ENCODE assay signal across 8 cellular contexts in genomic region chr9:133113163-133113927, GRCh38. TPM values are rescaled to one million over a fixed set of nuclear protein-coding genes. Genes with fewer than 3 reads are reported as not detected.
DNase-seq lines count a peak whose midpoint lies in the region; ATAC-seq, FAIRE-seq and TF ChIP-seq lines count a peak whose summit lies in the region.

No MANE protein-coding gene starts in this region.

- TF ChIP-seq RAD21 in A549 (conservative IDR thresholded peaks at IDR 0.05 in 1 of 2, IDR thresholded peaks at IDR 0.05 in 1 of 2): no peak

- ATAC-seq in A549: no peak
- ATAC-seq in naive thymus-derived CD4-positive, alpha-beta T cell: peak; percentile 23

- TF ChIP-seq POLR2A in A549 (IDR thresholded peaks at IDR 0.05; ENCODE audit: low read length): no peak

- POLR2A ChIA-PET in A549 (lab: Yijun Ruan, JAX): interaction anchor here (0.5 kb wide), 1 partner anchor 1608 kb away, joined by 5 read pairs; no protein-coding TSS in a partner anchor
- POLR2A ChIA-PET in naive thymus-derived CD4-positive, alpha-beta T cell (lab: Charles Lee): interaction anchor here (1.2 kb wide), 1 partner anchor 34 kb away, joined by 3 read pairs; no protein-coding TSS in a partner anchor

- H3K27ac Mint-ChIP-seq in naive thymus-derived CD4-positive, alpha-beta T cell: peak overlapping the region in 6 of 9 donors; percentile 18 to 72 (median 55)

- CTCF ChIA-PET in A549 (lab: Yijun Ruan, JAX): interaction anchor here (1.4 to 30.3 kb wide), 3 partner anchors 12 to 72 kb away, joined by 3 to 1284 read pairs (median 143); no protein-coding TSS in a partner anchor
- CTCF ChIA-PET in naive thymus-derived CD4-positive, alpha-beta T cell (lab: Charles Lee): interaction anchor here (1.1 to 1.2 kb wide), 2 partner anchors 31 kb away, joined by 5 to 10 read pairs; no protein-coding TSS in a partner anchor

- H3K27me3 ChIP-seq in NT2/D1 (ENCODE audit: insufficient read depth, insufficient read length): no peaks in the 10 kb centered on the region
- no peaks in the 10 kb centered on the region for H3K27me3 ChIP-seq in duodenal mucosa (ENCODE audit: control insufficient read depth in 1 of 2, insufficient read depth in 2 of 2, low read length in 2 of 2)
- no peaks in the 10 kb centered on the region for H3K27me3 ChIP-seq in naive thymus-derived CD4-positive, alpha-beta T cell (ENCODE audit: control insufficient read depth in 2 of 2, insufficient read depth in 2 of 2, low read length in 2 of 2)

- H3K4me1 ChIP-seq in A549 (peaks cover 3% of the 10 kb centered on the region; the same call in 2 of the 3 replicates), NT2/D1 (ENCODE audit: insufficient read depth, insufficient read length) (peaks cover 61% of the 10 kb centered on the region), duodenal mucosa (ENCODE audit: control insufficient read depth in 1 of 2, insufficient read depth in 2 of 2, low read length in 2 of 2) (peaks cover 61 to 62% of the 10 kb centered on the region in 2 donors)
- peaks cover 22 to 47% of the 10 kb centered on the region in 2 donors for H3K4me1 ChIP-seq in naive thymus-derived CD4-positive, alpha-beta T cell (ENCODE audit: control insufficient read depth in 2 of 2, insufficient read depth in 2 of 2, low read length in 2 of 2)

- H3K4me3 Mint-ChIP-seq in naive thymus-derived CD4-positive, alpha-beta T cell: peak overlapping the region in 5 of 10 donors; percentile 1 to 54 (median 25)

- WGBS in A549 (ENCODE audit: missing lambda C conversion rate): 89% methylated on average over 17 of the region's 19 CpGs

- H3K9me3 ChIP-seq in A549 (no peaks in the 10 kb centered on the region), NT2/D1 (ENCODE audit: insufficient read depth, low read length) (no peaks in the 10 kb centered on the region), duodenal mucosa (ENCODE audit: control insufficient read depth in 1 of 2, low read length in 2 of 2) (no peaks in the 10 kb centered on the region)
- no peaks in the 10 kb centered on the region for H3K9me3 ChIP-seq in naive thymus-derived CD4-positive, alpha-beta T cell (ENCODE audit: control insufficient read depth in 2 of 3, low read length in 3 of 3)

- TF ChIP-seq EP300 in A549 (IDR thresholded peaks at IDR 0.05): no peak

- no peaks in the 10 kb centered on the region for H3K9me3 Mint-ChIP-seq in naive thymus-derived CD4-positive, alpha-beta T cell

- no peak overlapping the region for H3K4me2 ChIP-seq in A549

- DNase-seq in A549 (ENCODE audit: low read depth in 1 of 2, low spot score in 1 of 2): no peak
- no peak for DNase-seq in NT2/D1 (ENCODE audit: low read depth, low spot score)
- peak in 1 of 9 donors; percentile 7 for DNase-seq in naive thymus-derived CD4-positive, alpha-beta T cell
- no peak for DNase-seq in NCI-H2081 treated with DMSO at 0.1 percent for 48 hours (lab: John Stamatoyannopoulos, UW)
- no peak for DNase-seq in NCI-H446 (lab: John Stamatoyannopoulos, UW)
- DNase-seq in urothelium cell line (ENCODE audit: low spot score): no peak
- DNase-seq in GM10266 (ENCODE audit: extremely low spot score): no peak

- H3K36me3 ChIP-seq in NT2/D1 (ENCODE audit: insufficient read depth, insufficient read length, low read length): peaks cover 61% of the 10 kb centered on the region
- H3K36me3 ChIP-seq in duodenal mucosa (ENCODE audit: control insufficient read depth in 1 of 2, insufficient read depth in 2 of 2, low read length in 2 of 2): peaks cover 5 to 42% of the 10 kb centered on the region in 2 donors
- peaks cover 0 to 34% (median 0%) of the 10 kb centered on the region in 3 experiments for H3K36me3 ChIP-seq in naive thymus-derived CD4-positive, alpha-beta T cell (ENCODE audit: control insufficient read depth in 2 of 3, insufficient read depth in 3 of 3, low read length in 3 of 3)

- peaks cover 11 to 51% (median 22%) of the 10 kb centered on the region in 7 donors for H3K4me1 Mint-ChIP-seq in naive thymus-derived CD4-positive, alpha-beta T cell

- FAIRE-seq in A549 (lab: Jason Lieb, UNC) (no peak), urothelium cell line (lab: Jason Lieb, UNC) (no peak)

- H3K9ac ChIP-seq in NT2/D1 (ENCODE audit: insufficient read length, low read depth): peak overlapping the region; percentile 62
- H3K9ac ChIP-seq in duodenal mucosa (ENCODE audit: low read depth in 1 of 2, low read length in 2 of 2): no peak overlapping the region

- no peaks in the 10 kb centered on the region for H3K27me3 Mint-ChIP-seq in naive thymus-derived CD4-positive, alpha-beta T cell

- no peak overlapping the region; a peak in 1 of 6 replicates for H3K27ac ChIP-seq in A549
- H3K27ac ChIP-seq in duodenal mucosa (ENCODE audit: low read depth, low read length): peak overlapping the region; percentile 56
- peak overlapping the region; percentile 6 for H3K27ac ChIP-seq in naive thymus-derived CD4-positive, alpha-beta T cell (ENCODE audit: low read depth, low read length)

- TF ChIP-seq CTCF in A549 (IDR thresholded peaks at IDR 0.05) (no peak), GM10266 (IDR thresholded peaks at IDR 0.05; ENCODE audit: control insufficient read depth, insufficient read depth, low read depth, missing control alignments) (no peak)

- H3K36me3 Mint-ChIP-seq in naive thymus-derived CD4-positive, alpha-beta T cell: peaks cover 0 to 9% (median 0%) of the 10 kb centered on the region in 5 donors

- intact Hi-C loops in naive thymus-derived CD4-positive, alpha-beta T cell (cut with micrococcal nuclease): no loop called here

- no peak overlapping the region for H3K4me3 ChIP-seq in A549
- no peak overlapping the region for H3K4me3 ChIP-seq in NT2/D1 (ENCODE audit: insufficient read length, low read depth)
- no peak overlapping the region for H3K4me3 ChIP-seq in duodenal mucosa (ENCODE audit: low read depth in 1 of 2, low read length in 2 of 2)
- no peak overlapping the region for H3K4me3 ChIP-seq in naive thymus-derived CD4-positive, alpha-beta T cell (ENCODE audit: low read length)

TF ChIP-seq in A549, 52 proteins besides CTCF, POLR2A, EP300 and RAD21:
- TF ChIP-seq MAFK (IDR thresholded peaks at IDR 0.05; ENCODE audit: partially characterized antibody): peak; percentile 40
- TF ChIP-seq MAX (IDR thresholded peaks at IDR 0.05): no peak
- TF ChIP-seq ZFP36 (IDR thresholded peaks at IDR 0.05; ENCODE audit: borderline replicate concordance, partially characterized antibody): no peak
TF ChIP-seq in A549: peak in this region for 1.

RNA-seq across cellular contexts. Expression of gene RALGDS, which starts 7.7 kb away (rescaled TPM):
- 12.1 and 14.8 TPM in 2 replicates for polyA plus RNA-seq in A549 (2011; rRNA removed)
- 20.1 and 25.2 TPM in 2 replicates for polyA plus RNA-seq in A549 (2012; cell fraction: cytosol; rRNA removed)
- 64.4 and 72.8 TPM in 2 replicates for polyA plus RNA-seq in A549 (2012; cell fraction: nucleus; rRNA removed)
- 8.6 to 10.2 TPM (median 8.9 TPM) in 3 replicates for polyA plus RNA-seq in A549 (2017; fragmentation: RNase III; extraction: RNeasy Plus Mini Kit Qiagen cat#74134 plus additional on column Dnase treatment)
- polyA minus RNA-seq in A549 (2011; rRNA and poly(A)+ RNA removed): 6.9 and 8.3 TPM in 2 replicates
- total RNA-seq in naive thymus-derived CD4-positive, alpha-beta T cell: 100 to 1,000 TPM in 2 of 5 experiments, 10 to 100 TPM in 3; 73.9 to 123 (median 79.7) TPM
- polyA plus RNA-seq in naive thymus-derived CD4-positive, alpha-beta T cell: 10 to 100 TPM; 17.8 to 35.7 TPM

RNA-seq across cellular contexts. Expression of gene GBGT1, which starts 50.4 kb away (rescaled TPM):
- 1.7 and 2.7 TPM in 2 replicates for polyA plus RNA-seq in A549 (2011; rRNA removed)
- 1.9 and 3.0 TPM in 2 replicates for polyA plus RNA-seq in A549 (2012; cell fraction: cytosol; rRNA removed)
- 5.4 and 6.3 TPM in 2 replicates for polyA plus RNA-seq in A549 (2012; cell fraction: nucleus; rRNA removed)
- polyA plus RNA-seq in A549 (2017; fragmentation: RNase III; extraction: RNeasy Plus Mini Kit Qiagen cat#74134 plus additional on column Dnase treatment): 1.5 to 2.6 TPM (median 2.4 TPM) in 3 replicates
- polyA minus RNA-seq in A549 (2011; rRNA and poly(A)+ RNA removed): 4.3 and 4.9 TPM in 2 replicates
- total RNA-seq in naive thymus-derived CD4-positive, alpha-beta T cell: 10 to 100 TPM in 2 of 5 experiments, 1 to 10 TPM in 3; 3.4 to 14.8 (median 5.5) TPM
- under 1 TPM in 1 of 2 donors, not detected in 1; 0.14 TPM for polyA plus RNA-seq in naive thymus-derived CD4-positive, alpha-beta T cell

RNA-seq across cellular contexts. Expression of gene CEL, which starts 51.6 kb away (rescaled TPM):
- polyA plus RNA-seq in A549 (2011; rRNA removed) (0.23 and 0.28 TPM in 2 replicates), A549 (2017; fragmentation: RNase III; extraction: RNeasy Plus Mini Kit Qiagen cat#74134 plus additional on column Dnase treatment) (0.68 to 0.87 TPM (median 0.87 TPM) in 3 replicates)
- polyA plus RNA-seq in A549 (2012; cell fraction: cytosol; rRNA removed): 0.63 and 0.75 TPM in 2 replicates
- 5.7 TPM in 2 replicates for polyA plus RNA-seq in A549 (2012; cell fraction: nucleus; rRNA removed)
- polyA minus RNA-seq in A549 (2011; rRNA and poly(A)+ RNA removed): 0.19 and 0.29 TPM in 2 replicates
- total RNA-seq in naive thymus-derived CD4-positive, alpha-beta T cell: 1 to 10 TPM in 3 of 5 experiments, under 1 TPM in 2; 0.32 to 2.3 (median 2.2) TPM
- polyA plus RNA-seq in naive thymus-derived CD4-positive, alpha-beta T cell: not detected

Comparison
In these comparisons a context has a peak if more than half of its experiments do, and no peak if none do; other contexts are left out.
1. H3K27ac ChIP-seq: peak in duodenal mucosa (single experiment) and naive thymus-derived CD4-positive, alpha-beta T cell (single experiment); none in A549 (0 of 2).